In the genomic region with DNA sequence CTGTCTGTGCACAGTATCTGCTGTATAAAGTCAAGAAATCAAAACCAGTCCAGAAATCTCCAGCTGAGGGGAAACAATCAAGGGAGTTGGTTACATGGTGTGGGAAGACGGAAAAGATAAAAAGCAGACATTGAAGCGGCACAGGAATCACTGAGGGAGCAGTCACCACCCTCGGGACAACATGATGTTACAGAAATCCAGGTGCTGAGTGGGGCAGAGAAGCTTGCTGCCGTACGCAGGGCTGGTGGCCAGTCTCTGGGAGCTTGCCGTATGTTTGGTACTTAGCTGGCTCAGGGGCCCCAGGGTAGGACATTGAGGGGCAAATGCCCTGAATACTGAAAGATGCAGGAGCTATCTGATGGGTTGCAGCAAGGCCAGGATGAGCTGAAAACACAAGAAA, we compare ENCODE assay signal across 35 cellular contexts.
"Had no signal": no experiment of that assay in that cellular context is flagged by ENCODE, and none has a peak within 500 bp of the region (broad histone marks: within the 10 kb centered on the region; RNA-seq: fewer than 3 reads in every experiment).

No MANE protein-coding gene starts in this region.

- H3K27ac Mint-ChIP-seq: activated CD4-positive, alpha-beta memory T cell treated with anti-CD3 and anti-CD28 coated beads, Interleukin-2, amount 10 ng/mL, durations not matched to agents 7 days and 5 days; activated CD4-positive, alpha-beta T cell treated with anti-CD3 and anti-CD28 coated beads for 36 hours; activated CD8-positive, alpha-beta memory T cell treated with anti-CD3 and anti-CD28 coated beads, Interleukin-2, amount 10 ng/mL, durations not matched to agents 7 days and 5 days; activated CD8-positive, alpha-beta T cell treated with anti-CD3 and anti-CD28 coated beads, Interleukin-2, amount 10 ng/mL, durations not matched to agents 7 days and 5 days; activated naive CD4-positive, alpha-beta T cell treated with anti-CD3 and anti-CD28 coated beads, Interleukin-2, amount 10 ng/mL, durations not matched to agents 7 days and 5 days; activated naive CD4-positive, alpha-beta T cell treated with anti-CD3 and anti-CD28 coated beads, Interleukin-2, amount 50 U/mL, for 24 hours; activated naive CD8-positive, alpha-beta T cell; activated naive CD8-positive, alpha-beta T cell treated with anti-CD3 and anti-CD28 coated beads, Interleukin-2, amount 10 ng/mL, durations not matched to agents 7 days and 5 days; activated naive CD8-positive, alpha-beta T cell treated with anti-CD3 and anti-CD28 coated beads, Interleukin-2, amount 50 U/mL, for 24 hours; activated T-cell treated with anti-CD3 and anti-CD28 coated beads, Interleukin-2, amount 50 U/mL, for 24 hours; activated T-helper 2 cell treated with anti-CD3 and anti-CD28 coated beads, Interferon-gamma antibody, Interleukin-2, Interleukin-4, amounts not matched to agents 10 μg/mL and 5 μg/mL and 100 μg/mL, durations not matched to agents 14 hours and 24 hours and 36 hours; T-helper 1 cell treated with Interleukin-12 subunit alpha and Interleukin-12 subunit beta and Interleukin-4 antibody, amounts not matched to agents 30 μg/mL and 1 μg/mL, for 36 hours; T-helper 2 cell treated with Interferon-gamma antibody and Interleukin-4, amounts not matched to agents 5 μg/mL and 100 μg/mL, for 36 hours; WTC11 had no signal

- H3K27me3 ChIP-seq: ascending aorta, cardiac muscle cell had no signal

- DNase-seq: activated CD4-positive, alpha-beta memory T cell treated with anti-CD3 and anti-CD28 coated beads, Interleukin-2, amount 10 ng/mL, durations not matched to agents 7 days and 5 days; activated CD4-positive, alpha-beta T cell treated with anti-CD3 and anti-CD28 coated beads for 1 hour; activated CD4-positive, alpha-beta T cell treated with anti-CD3 and anti-CD28 coated beads for 36 hours; activated CD4-positive, alpha-beta T cell treated with anti-CD3 and anti-CD28 coated beads for 48 hours; activated CD4-positive, alpha-beta T cell treated with anti-CD3 and anti-CD28 coated beads, Interleukin-2, amount 50 U/mL, for 1 hour; activated CD4-positive, alpha-beta T cell treated with anti-CD3 and anti-CD28 coated beads, Interleukin-2, amount 50 U/mL, for 48 hours; activated CD4-positive, CD25-positive, alpha-beta regulatory T cell; activated CD8-positive, alpha-beta memory T cell treated with anti-CD3 and anti-CD28 coated beads for 24 hours; activated CD8-positive, alpha-beta memory T cell treated with anti-CD3 and anti-CD28 coated beads, Interleukin-2, amount 10 ng/mL, durations not matched to agents 7 days and 5 days; activated CD8-positive, alpha-beta memory T cell treated with anti-CD3 and anti-CD28 coated beads, Interleukin-2, amount 50 U/mL, for 48 hours; activated CD8-positive, alpha-beta T cell treated with anti-CD3 and anti-CD28 coated beads, Interleukin-2, amount 10 ng/mL, durations not matched to agents 7 days and 5 days; activated effector memory CD4-positive, alpha-beta T cell treated with Interleukin-2 at 50 U/mL for 16 hours; activated gamma-delta T cell; activated naive CD4-positive, alpha-beta T cell treated with anti-CD3 and anti-CD28 coated beads, Interleukin-2, amount 10 ng/mL, durations not matched to agents 7 days and 5 days; activated naive CD4-positive, alpha-beta T cell treated with Interleukin-2 at 50 U/mL for 16 hours; activated naive CD8-positive, alpha-beta T cell treated with anti-CD3 and anti-CD28 coated beads, Interleukin-2, amount 10 ng/mL, durations not matched to agents 7 days and 5 days; activated naive CD8-positive, alpha-beta T cell treated with anti-CD3 and anti-CD28 coated beads, Interleukin-2, amount 50 U/mL, for 24 hours; activated T-cell treated with anti-CD3 and anti-CD28 coated beads, Interleukin-2, amount 50 U/mL, for 24 hours; activated T-cell treated with anti-CD3 and anti-CD28 coated beads, Interleukin-2, amount 50 U/mL, for 48 hours; cerebellar nuclear complex; SW 1271; T-helper 1 cell; T-helper 2 cell; T-helper 9 cell; WERI-Rb-1 had no signal

- H3K27ac ChIP-seq: ascending aorta, cardiac muscle cell, WERI-Rb-1 had no signal

- H3K27me3 Mint-ChIP-seq: activated CD4-positive, alpha-beta memory T cell treated with anti-CD3 and anti-CD28 coated beads, Interleukin-2, amount 10 ng/mL, durations not matched to agents 7 days and 5 days; activated CD4-positive, alpha-beta T cell treated with anti-CD3 and anti-CD28 coated beads for 36 hours; central memory CD8-positive, alpha-beta T cell had no signal

- H3K4me1 ChIP-seq: ascending aorta had no signal

- H3K4me3 ChIP-seq: ascending aorta, cardiac muscle cell had no signal

- H3K9me3 ChIP-seq: ascending aorta had no signal

- H3K9me3 Mint-ChIP-seq: activated CD4-positive, alpha-beta memory T cell treated with anti-CD3 and anti-CD28 coated beads, Interleukin-2, amount 10 ng/mL, durations not matched to agents 7 days and 5 days; activated naive CD4-positive, alpha-beta T cell treated with anti-CD3 and anti-CD28 coated beads, Interleukin-2, amount 10 ng/mL, durations not matched to agents 7 days and 5 days; activated naive CD4-positive, alpha-beta T cell treated with anti-CD3 and anti-CD28 coated beads, Interleukin-2, amount 50 U/mL, for 24 hours; activated naive CD8-positive, alpha-beta T cell treated with anti-CD3 and anti-CD28 coated beads, Interleukin-2, amount 10 ng/mL, durations not matched to agents 7 days and 5 days; activated naive CD8-positive, alpha-beta T cell treated with anti-CD3 and anti-CD28 coated beads, Interleukin-2, amount 50 U/mL, for 24 hours; activated T-cell treated with anti-CD3 and anti-CD28 coated beads, Interleukin-2, amount 50 U/mL, for 24 hours; activated T-helper 2 cell treated with anti-CD3 and anti-CD28 coated beads, Interferon-gamma antibody, Interleukin-2, Interleukin-4, amounts not matched to agents 10 μg/mL and 5 μg/mL and 100 μg/mL, durations not matched to agents 14 hours and 24 hours and 36 hours; central memory CD8-positive, alpha-beta T cell; T-helper 1 cell treated with Interleukin-12 subunit alpha and Interleukin-12 subunit beta and Interleukin-4 antibody, amounts not matched to agents 30 μg/mL and 1 μg/mL, for 36 hours; T-helper 2 cell treated with Interferon-gamma antibody and Interleukin-4, amounts not matched to agents 5 μg/mL and 100 μg/mL, for 36 hours had no signal

- H3K4me3 Mint-ChIP-seq: activated CD4-positive, alpha-beta memory T cell treated with anti-CD3 and anti-CD28 coated beads, Interleukin-2, amount 10 ng/mL, durations not matched to agents 7 days and 5 days; activated CD4-positive, alpha-beta T cell treated with anti-CD3 and anti-CD28 coated beads for 36 hours; activated CD8-positive, alpha-beta memory T cell treated with anti-CD3 and anti-CD28 coated beads, Interleukin-2, amount 10 ng/mL, durations not matched to agents 7 days and 5 days; activated CD8-positive, alpha-beta T cell treated with anti-CD3 and anti-CD28 coated beads, Interleukin-2, amount 10 ng/mL, durations not matched to agents 7 days and 5 days; activated naive CD4-positive, alpha-beta T cell treated with anti-CD3 and anti-CD28 coated beads, Interleukin-2, amount 10 ng/mL, durations not matched to agents 7 days and 5 days; activated naive CD4-positive, alpha-beta T cell treated with anti-CD3 and anti-CD28 coated beads, Interleukin-2, amount 50 U/mL, for 24 hours; activated naive CD8-positive, alpha-beta T cell; activated naive CD8-positive, alpha-beta T cell treated with anti-CD3 and anti-CD28 coated beads, Interleukin-2, amount 10 ng/mL, durations not matched to agents 7 days and 5 days; activated naive CD8-positive, alpha-beta T cell treated with anti-CD3 and anti-CD28 coated beads, Interleukin-2, amount 50 U/mL, for 24 hours; activated T-cell treated with anti-CD3 and anti-CD28 coated beads, Interleukin-2, amount 50 U/mL, for 24 hours; central memory CD8-positive, alpha-beta T cell; T-helper 1 cell treated with Interleukin-12 subunit alpha and Interleukin-12 subunit beta and Interleukin-4 antibody, amounts not matched to agents 30 μg/mL and 1 μg/mL, for 36 hours; T-helper 2 cell treated with Interferon-gamma antibody and Interleukin-4, amounts not matched to agents 5 μg/mL and 100 μg/mL, for 36 hours; WTC11 had no signal

- H3K36me3 Mint-ChIP-seq: activated CD8-positive, alpha-beta memory T cell treated with anti-CD3 and anti-CD28 coated beads, Interleukin-2, amount 10 ng/mL, durations not matched to agents 7 days and 5 days; activated naive CD4-positive, alpha-beta T cell treated with anti-CD3 and anti-CD28 coated beads, Interleukin-2, amount 10 ng/mL, durations not matched to agents 7 days and 5 days; activated naive CD4-positive, alpha-beta T cell treated with anti-CD3 and anti-CD28 coated beads, Interleukin-2, amount 50 U/mL, for 24 hours; activated naive CD8-positive, alpha-beta T cell; activated naive CD8-positive, alpha-beta T cell treated with anti-CD3 and anti-CD28 coated beads, Interleukin-2, amount 10 ng/mL, durations not matched to agents 7 days and 5 days; brain had no signal

- H3K4me1 Mint-ChIP-seq: activated CD8-positive, alpha-beta memory T cell treated with anti-CD3 and anti-CD28 coated beads, Interleukin-2, amount 10 ng/mL, durations not matched to agents 7 days and 5 days; activated naive CD4-positive, alpha-beta T cell treated with anti-CD3 and anti-CD28 coated beads, Interleukin-2, amount 10 ng/mL, durations not matched to agents 7 days and 5 days; central memory CD8-positive, alpha-beta T cell had no signal

- H3K36me3 ChIP-seq: ascending aorta, cardiac muscle cell, WERI-Rb-1 had no signal
